ENCODE assay signal across 24 cellular contexts in genomic region chrX:87402256-87402655, GRCh38.
"Had no signal": no experiment of that assay in that cellular context is flagged by ENCODE, and none has a peak within 500 bp of the region (broad histone marks: within the 10 kb centered on the region; RNA-seq: fewer than 3 reads in every experiment).

No MANE protein-coding gene starts in this region.

- H3K27me3 ChIP-seq: colonic mucosa, esophagus muscularis mucosa, esophagus squamous epithelium, foreskin keratinocyte, gastrocnemius medialis, gastroesophageal sphincter, heart right ventricle had no signal

- FAIRE-seq: endometrium had no signal

- H3K27ac ChIP-seq: colonic mucosa, coronary artery, dorsolateral prefrontal cortex, epithelial cell of prostate, esophagus muscularis mucosa, esophagus squamous epithelium, foreskin keratinocyte, gastrocnemius medialis, gastroesophageal sphincter, heart left ventricle, heart right ventricle had no signal

- H3K4me1 ChIP-seq: colonic mucosa, esophagus muscularis mucosa, esophagus squamous epithelium, foreskin keratinocyte, gastrocnemius medialis, gastroesophageal sphincter, heart left ventricle, heart right ventricle had no signal

- H3K36me3 ChIP-seq: colonic mucosa, esophagus muscularis mucosa, esophagus squamous epithelium, gastrocnemius medialis, gastroesophageal sphincter, heart left ventricle, heart right ventricle had no signal

- H3K4me3 ChIP-seq: colonic mucosa, coronary artery, dorsolateral prefrontal cortex, esophagus muscularis mucosa, esophagus squamous epithelium, gastrocnemius medialis, gastroesophageal sphincter, heart left ventricle, heart right ventricle had no signal

- DNase-seq: colonic mucosa; cortex of kidney; dermis blood vessel endothelial cell; dorsolateral prefrontal cortex; effector CD4-positive, alpha-beta T cell; effector CD8-positive, alpha-beta T cell; effector memory CD4-positive, alpha-beta T cell; effector memory CD8-positive, alpha-beta T cell; endodermal cell; erythroblast; esophagus squamous epithelium; foreskin fibroblast; foreskin keratinocyte; foreskin melanocyte; gastrocnemius medialis; glutamatergic neuron; head of caudate nucleus; heart left ventricle; heart right ventricle had no signal

- H3K9me3 ChIP-seq: colonic mucosa, esophagus muscularis mucosa, esophagus squamous epithelium, gastrocnemius medialis, gastroesophageal sphincter, heart left ventricle had no signal
